In genomic region chr1:74513901-74514300, GRCh38 we compare ENCODE assay signal across 24 cellular contexts. TPM values are rescaled to one million over a fixed set of nuclear protein-coding genes. Genes with fewer than 3 reads are reported as not detected.
"Had no signal": no experiment of that assay in that cellular context is flagged by ENCODE, and none has a peak within 500 bp of the region (broad histone marks: within the 10 kb centered on the region; RNA-seq: fewer than 3 reads in every experiment).

No MANE protein-coding gene starts in this region.

- DNase-seq: effector CD8-positive, alpha-beta T cell; heart left ventricle; kidney glomerular epithelial cell; mesendoderm; naive B cell; stimulated activated CD4-positive, alpha-beta T cell treated with anti-CD3 and anti-CD28 coated beads, Interleukin-2, amount 100 ng/mL, for 24 hours; stimulated activated CD4-positive, alpha-beta T cell treated with anti-CD3 and anti-CD28 coated beads, Interleukin-4, amount 100 ng/mL, for 4 hours; stimulated activated naive B cell treated with anti-CD40 and anti-IgM and Interleukin-4, amounts not matched to agents 10 μg/mL and 1 μg/mL and 100 μg/mL, for 72 hours; stimulated activated naive CD8-positive, alpha-beta T cell treated with anti-CD3 and anti-CD28 coated beads, Interleukin-15, amount 100 ng/mL, for 72 hours; trophoblast cell had no signal

- H3K9me3 Mint-ChIP-seq: nephron; stimulated activated naive B cell treated with anti-CD40 and anti-IgM and Interleukin-4, amounts not matched to agents 10 μg/mL and 1 μg/mL and 100 μg/mL, for 72 hours; stimulated activated naive CD8-positive, alpha-beta T cell treated with anti-CD3 and anti-CD28 coated beads, Interleukin-15, amount 100 ng/mL, for 72 hours had no signal

- H3K4me1 Mint-ChIP-seq: naive B cell; stimulated activated naive B cell treated with anti-CD40 and anti-IgM and Interleukin-4, amounts not matched to agents 10 μg/mL and 1 μg/mL and 100 μg/mL, for 72 hours; stimulated activated naive CD8-positive, alpha-beta T cell treated with anti-CD3 and anti-CD28 coated beads, Interleukin-15, amount 100 ng/mL, for 72 hours had no signal

- H3K27ac ChIP-seq: coronary artery, heart left ventricle had no signal

- H3K27me3 ChIP-seq: heart left ventricle had no signal

- H3K4me3 ChIP-seq: coronary artery, heart left ventricle had no signal

- H3K27me3 Mint-ChIP-seq: stimulated activated naive B cell treated with anti-CD40 and anti-IgM and Interleukin-4, amounts not matched to agents 10 μg/mL and 1 μg/mL and 100 μg/mL, for 72 hours; stimulated activated naive CD8-positive, alpha-beta T cell treated with anti-CD3 and anti-CD28 coated beads, Interleukin-15, amount 100 ng/mL, for 72 hours had no signal

- H3K36me3 Mint-ChIP-seq: naive B cell; stimulated activated naive B cell treated with anti-CD40 and anti-IgM and Interleukin-4, amounts not matched to agents 10 μg/mL and 1 μg/mL and 100 μg/mL, for 72 hours had no signal

- H3K4me3 Mint-ChIP-seq: naive B cell; nephron; stimulated activated naive B cell treated with anti-CD40 and anti-IgM and Interleukin-4, amounts not matched to agents 10 μg/mL and 1 μg/mL and 100 μg/mL, for 72 hours; stimulated activated naive CD8-positive, alpha-beta T cell treated with anti-CD3 and anti-CD28 coated beads, Interleukin-15, amount 100 ng/mL, for 72 hours had no signal

- H3K9me3 ChIP-seq: heart left ventricle had no signal

- H3K27ac Mint-ChIP-seq: naive B cell; nephron; stimulated activated naive B cell treated with anti-CD40 and anti-IgM and Interleukin-4, amounts not matched to agents 10 μg/mL and 1 μg/mL and 100 μg/mL, for 72 hours; stimulated activated naive CD8-positive, alpha-beta T cell treated with anti-CD3 and anti-CD28 coated beads, Interleukin-15, amount 100 ng/mL, for 72 hours had no signal

RNA-seq across cellular contexts. Expression of gene LRRC53, which starts 1.5 kb away (rescaled TPM):
- total RNA-seq: dermis microvascular lymphatic vessel endothelial cell, esophagus mucosa, fibroblast of lung, glomerular endothelial cell, liver, lung microvascular endothelial cell, osteocyte, pulmonary artery endothelial cell, sciatic nerve, skeletal muscle tissue, subcutaneous adipose tissue, urinary bladder had no signal
